1 cellular context compared by ENCODE assay signal in genomic region chr11:80846442-80846841, GRCh38.
TF ChIP-seq lines count a peak whose summit lies in the region.

No MANE protein-coding gene starts in this region.

TF ChIP-seq in GM12878, 131 proteins besides CTCF, POLR2A, EP300 and RAD21 (continued from another document):
- TF ChIP-seq CEBPZ (IDR thresholded peaks at IDR 0.05; ENCODE audit: low read depth, low read length) (no peak), MYB (IDR thresholded peaks at IDR 0.05; ENCODE audit: borderline replicate concordance, low read depth, low read length) (no peak), ZNF217 (IDR thresholded peaks at IDR 0.05) (no peak), MTA2 (IDR thresholded peaks at IDR 0.05; ENCODE audit: low read depth) (no peak), SREBF1 (IDR thresholded peaks at IDR 0.05; ENCODE audit: low read length) (no peak), CBX5 (IDR thresholded peaks at IDR 0.05; ENCODE audit: low read depth) (no peak), PML (IDR thresholded peaks at IDR 0.05; ENCODE audit: low read length) (no peak)
- TF ChIP-seq, protein P1, sequence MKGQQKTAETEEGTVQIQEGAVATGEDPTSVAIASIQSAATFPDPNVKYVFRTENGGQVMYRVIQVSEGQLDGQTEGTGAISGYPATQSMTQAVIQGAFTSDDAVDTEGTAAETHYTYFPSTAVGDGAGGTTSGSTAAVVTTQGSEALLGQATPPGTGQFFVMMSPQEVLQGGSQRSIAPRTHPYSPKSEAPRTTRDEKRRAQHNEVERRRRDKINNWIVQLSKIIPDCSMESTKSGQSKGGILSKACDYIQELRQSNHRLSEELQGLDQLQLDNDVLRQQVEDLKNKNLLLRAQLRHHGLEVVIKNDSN (IDR thresholded peaks at IDR 0.05; ENCODE audit: borderline replicate concordance, extremely low read length, insufficient read depth, low read depth, low read length), result no peak
- TF ChIP-seq, protein P2, sequence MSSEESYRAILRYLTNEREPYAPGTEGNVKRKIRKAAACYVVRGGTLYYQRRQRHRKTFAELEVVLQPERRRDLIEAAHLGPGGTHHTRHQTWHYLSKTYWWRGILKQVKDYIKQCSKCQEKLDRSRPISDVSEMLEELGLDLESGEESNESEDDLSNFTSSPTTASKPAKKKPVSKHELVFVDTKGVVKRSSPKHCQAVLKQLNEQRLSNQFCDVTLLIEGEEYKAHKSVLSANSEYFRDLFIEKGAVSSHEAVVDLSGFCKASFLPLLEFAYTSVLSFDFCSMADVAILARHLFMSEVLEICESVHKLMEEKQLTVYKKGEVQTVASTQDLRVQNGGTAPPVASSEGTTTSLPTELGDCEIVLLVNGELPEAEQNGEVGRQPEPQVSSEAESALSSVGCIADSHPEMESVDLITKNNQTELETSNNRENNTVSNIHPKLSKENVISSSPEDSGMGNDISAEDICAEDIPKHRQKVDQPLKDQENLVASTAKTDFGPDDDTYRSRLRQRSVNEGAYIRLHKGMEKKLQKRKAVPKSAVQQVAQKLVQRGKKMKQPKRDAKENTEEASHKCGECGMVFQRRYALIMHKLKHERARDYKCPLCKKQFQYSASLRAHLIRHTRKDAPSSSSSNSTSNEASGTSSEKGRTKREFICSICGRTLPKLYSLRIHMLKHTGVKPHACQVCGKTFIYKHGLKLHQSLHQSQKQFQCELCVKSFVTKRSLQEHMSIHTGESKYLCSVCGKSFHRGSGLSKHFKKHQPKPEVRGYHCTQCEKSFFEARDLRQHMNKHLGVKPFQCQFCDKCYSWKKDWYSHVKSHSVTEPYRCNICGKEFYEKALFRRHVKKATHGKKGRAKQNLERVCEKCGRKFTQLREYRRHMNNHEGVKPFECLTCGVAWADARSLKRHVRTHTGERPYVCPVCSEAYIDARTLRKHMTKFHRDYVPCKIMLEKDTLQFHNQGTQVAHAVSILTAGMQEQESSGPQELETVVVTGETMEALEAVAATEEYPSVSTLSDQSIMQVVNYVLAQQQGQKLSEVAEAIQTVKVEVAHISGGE (CRISPR knock-in tag; IDR thresholded peaks at IDR 0.05), result no peak
